Comparison of ENCODE assay signal across 14 cellular contexts in genomic region chr2:177573120-177573519, GRCh38.
A peak's percentile ranks its signal among the peaks of the same experiment; 100 is the strongest.
DNase-seq lines count a peak whose midpoint lies in the region; ATAC-seq and TF ChIP-seq lines count a peak whose summit lies in the region.
"Had no signal": no experiment of that assay in that cellular context is flagged by ENCODE, and none has a peak within 500 bp of the region (broad histone marks: within the 10 kb centered on the region; RNA-seq: fewer than 3 reads in every experiment).

No MANE protein-coding gene starts in this region.

- H3K4me3 ChIP-seq in AG10803 (ENCODE audit: low read length) (no peak overlapping the region), kidney epithelial cell (ENCODE audit: low read depth, low read length) (no peak overlapping the region)
- H3K4me3 ChIP-seq: adrenal gland had no signal

- H3K36me3 ChIP-seq in kidney epithelial cell (ENCODE audit: control insufficient read depth, insufficient read depth, low read length): no peaks in the 10 kb centered on the region
- H3K36me3 ChIP-seq: adrenal gland had no signal

- peak; percentile 22 for DNase-seq in AG10803 (ENCODE audit: low read depth)
- DNase-seq in HT1080 (ENCODE audit: low read depth): peak; percentile 43
- peak; percentile 39 for DNase-seq in astrocyte of the hippocampus (ENCODE audit: low read depth, low spot score)
- peak; percentile 21 for DNase-seq in kidney epithelial cell (ENCODE audit: low read depth)
- no peak for DNase-seq in activated naive CD4-positive, alpha-beta T cell treated with anti-CD3 and anti-CD28 coated beads, Interleukin-2, amount 50 U/mL, for 16 hours
- no peak for DNase-seq in activated CD8-positive, alpha-beta memory T cell treated with anti-CD3 and anti-CD28 coated beads, Interleukin-2, amount 50 U/mL, for 4 hours
- no peak for DNase-seq in activated T-cell treated with anti-CD3 and anti-CD28 coated beads for 4 hours
- no peak for DNase-seq in activated CD8-positive, alpha-beta memory T cell treated with anti-CD3 and anti-CD28 coated beads, Interleukin-2, amount 10 ng/mL, durations not matched to agents 7 days and 5 days
- DNase-seq: adrenal gland, Caco-2, glutamatergic neuron, H9, natural killer cell had no signal

- H3K4me3 Mint-ChIP-seq in activated CD8-positive, alpha-beta memory T cell treated with anti-CD3 and anti-CD28 coated beads, Interleukin-2, amount 10 ng/mL, durations not matched to agents 7 days and 5 days: no peak overlapping the region
- H3K4me3 Mint-ChIP-seq: H9; natural killer cell; T-helper 1 cell treated with Interleukin-12 subunit alpha and Interleukin-12 subunit beta and Interleukin-4 antibody, amounts not matched to agents 30 μg/mL and 1 μg/mL, for 36 hours had no signal

- H3K4me1 Mint-ChIP-seq in activated CD8-positive, alpha-beta memory T cell treated with anti-CD3 and anti-CD28 coated beads, Interleukin-2, amount 10 ng/mL, durations not matched to agents 7 days and 5 days: peaks cover 11% of the 10 kb centered on the region
- H3K4me1 Mint-ChIP-seq: H9, natural killer cell had no signal

- H3K27ac Mint-ChIP-seq in activated CD8-positive, alpha-beta memory T cell treated with anti-CD3 and anti-CD28 coated beads, Interleukin-2, amount 10 ng/mL, durations not matched to agents 7 days and 5 days: no peak overlapping the region
- H3K27ac Mint-ChIP-seq: H9; natural killer cell; T-helper 1 cell treated with Interleukin-12 subunit alpha and Interleukin-12 subunit beta and Interleukin-4 antibody, amounts not matched to agents 30 μg/mL and 1 μg/mL, for 36 hours had no signal

- CTCF ChIA-PET in activated CD8-positive, alpha-beta memory T cell treated with anti-CD3 and anti-CD28 coated beads, Interleukin-2, amount 10 ng/mL, durations not matched to agents 7 days and 5 days (lab: Charles Lee): no interaction called here

- no peak for TF ChIP-seq CTCF in AG10803 (conservative IDR thresholded peaks at IDR 0.05; ENCODE audit: low read length)
- TF ChIP-seq CTCF in kidney epithelial cell (IDR thresholded peaks at IDR 0.05; ENCODE audit: insufficient read depth, low read length, poor library complexity, severe bottlenecking): no peak

- H3K9me3 Mint-ChIP-seq in activated CD8-positive, alpha-beta memory T cell treated with anti-CD3 and anti-CD28 coated beads, Interleukin-2, amount 10 ng/mL, durations not matched to agents 7 days and 5 days (ENCODE audit: low read depth): no peaks in the 10 kb centered on the region
- H3K9me3 Mint-ChIP-seq: H9; natural killer cell; T-helper 1 cell treated with Interleukin-12 subunit alpha and Interleukin-12 subunit beta and Interleukin-4 antibody, amounts not matched to agents 30 μg/mL and 1 μg/mL, for 36 hours had no signal

- H3K36me3 Mint-ChIP-seq in activated CD8-positive, alpha-beta memory T cell treated with anti-CD3 and anti-CD28 coated beads, Interleukin-2, amount 10 ng/mL, durations not matched to agents 7 days and 5 days: peaks cover 1% of the 10 kb centered on the region
- H3K36me3 Mint-ChIP-seq: natural killer cell had no signal

- H3K27me3 ChIP-seq in kidney epithelial cell (ENCODE audit: control insufficient read depth, insufficient read depth, low read length): no peaks in the 10 kb centered on the region
- H3K27me3 ChIP-seq: adrenal gland had no signal

- no peak for ATAC-seq in activated CD8-positive, alpha-beta memory T cell treated with anti-CD3 and anti-CD28 coated beads, Interleukin-2, amount 10 ng/mL, durations not matched to agents 7 days and 5 days
- ATAC-seq: natural killer cell had no signal

- H3K27me3 Mint-ChIP-seq in activated CD8-positive, alpha-beta memory T cell treated with anti-CD3 and anti-CD28 coated beads, Interleukin-2, amount 10 ng/mL, durations not matched to agents 7 days and 5 days: peaks cover 11% of the 10 kb centered on the region

Comparison
In these comparisons a context has a peak if more than half of its experiments do, and no peak if none do; other contexts are left out.
1. DNase-seq: peak in AG10803 (single experiment), HT1080 (single experiment), astrocyte of the hippocampus (single experiment) and kidney epithelial cell (single experiment); none in activated naive CD4-positive, alpha-beta T cell treated with anti-CD3 and anti-CD28 coated beads, Interleukin-2, amount 50 U/mL, for 16 hours (single experiment), activated CD8-positive, alpha-beta memory T cell treated with anti-CD3 and anti-CD28 coated beads, Interleukin-2, amount 50 U/mL, for 4 hours (single experiment), activated T-cell treated with anti-CD3 and anti-CD28 coated beads for 4 hours (single experiment) and activated CD8-positive, alpha-beta memory T cell treated with anti-CD3 and anti-CD28 coated beads, Interleukin-2, amount 10 ng/mL, durations not matched to agents 7 days and 5 days (single experiment).